Comparison of ENCODE assay signal across 8 cellular contexts in genomic region chr17:9241371-9241712, GRCh38.
DNase-seq lines count a peak whose midpoint lies in the region; ATAC-seq and TF ChIP-seq lines count a peak whose summit lies in the region.
"Had no signal": no experiment of that assay in that cellular context is flagged by ENCODE, and none has a peak within 500 bp of the region (broad histone marks: within the 10 kb centered on the region; RNA-seq: fewer than 3 reads in every experiment).

No MANE protein-coding gene starts in this region.

- H3K4me3 ChIP-seq in esophagus (ENCODE audit: low read depth in 1 of 2, low read length in 2 of 2) (no peak overlapping the region), mucosa of descending colon (no peak overlapping the region), tibial nerve (no peak overlapping the region)

- intact Hi-C loops in mucosa of descending colon (cut with DNase I, micrococcal nuclease) = no loop called here

- 34 to 41% methylated on average over 10 of the region's 10 CpGs for WGBS in esophagus, 2 donors
- 29 to 37% methylated on average over 7 to 10 of the region's 10 CpGs for whole genome bisulfite sequencing in tibial nerve, 2 donors

- peak; percentile 29 for ATAC-seq in SK-N-SH treated with all-trans-retinoic acid at 6 μM for 48 hours
- ATAC-seq in mucosa of descending colon = no peak
- ATAC-seq in GM19023 (IDR thresholded peaks at IDR 0.05; ENCODE audit: unreplicated experiment) = no peak

- no peak for TF ChIP-seq EP300 in tibial nerve (IDR thresholded peaks at IDR 0.05)

- H3K4me1 ChIP-seq in esophagus (ENCODE audit: control insufficient read depth in 2 of 2, insufficient read depth in 2 of 2, low read length in 1 of 2) = peaks cover 4 to 35% of the 10 kb centered on the region in 2 donors
- peaks cover 21% of the 10 kb centered on the region for H3K4me1 ChIP-seq in mucosa of descending colon (ENCODE audit: low read depth)
- peaks cover 0 to 50% (median 32%) of the 10 kb centered on the region in 4 donors for H3K4me1 ChIP-seq in tibial nerve

- H3K27me3 ChIP-seq in esophagus (ENCODE audit: control insufficient read depth in 1 of 2, insufficient read depth in 2 of 2, low read length in 2 of 2) (no peaks in the 10 kb centered on the region), tibial nerve (no peaks in the 10 kb centered on the region)

- H3K9me3 ChIP-seq in esophagus (ENCODE audit: control insufficient read depth in 2 of 2, insufficient read depth in 1 of 2, low read depth in 1 of 2, low read length in 1 of 2) (no peaks in the 10 kb centered on the region), mucosa of descending colon (no peaks in the 10 kb centered on the region), tibial nerve (peaks cover 0 to 4% (median 0%) of the 10 kb centered on the region in 4 donors)

- no peak for TF ChIP-seq CTCF in mucosa of descending colon (IDR thresholded peaks at IDR 0.05)
- no peak for TF ChIP-seq CTCF in tibial nerve (IDR thresholded peaks at IDR 0.05)

- no peak for TF ChIP-seq POLR2A in tibial nerve (IDR thresholded peaks at IDR 0.05)

- DNase-seq in mucosa of descending colon (peak in 2 of 3 donors; percentile 45 to 55), tibial nerve (ENCODE audit: low spot score in 2 of 2) (no peak)
- DNase-seq in activated effector memory CD4-positive, alpha-beta T cell treated with anti-CD3 and anti-CD28 coated beads, Interleukin-2, amount 50 U/mL, for 16 hours = no peak
- DNase-seq in activated CD8-positive, alpha-beta memory T cell treated with anti-CD3 and anti-CD28 coated beads, Interleukin-2, amount 50 U/mL, for 48 hours = no peak
- DNase-seq: effector memory CD4-positive, alpha-beta T cell had no signal

- peaks cover 0 to 7% of the 10 kb centered on the region in 2 donors for H3K36me3 ChIP-seq in esophagus (ENCODE audit: control insufficient read depth in 2 of 2, insufficient read depth in 2 of 2, low read length in 1 of 2)
- H3K36me3 ChIP-seq in mucosa of descending colon (ENCODE audit: low read depth) = no peaks in the 10 kb centered on the region
- H3K36me3 ChIP-seq in tibial nerve = peaks cover 0 to 7% (median 0%) of the 10 kb centered on the region in 3 donors

- H3K27ac ChIP-seq in esophagus (ENCODE audit: low read depth in 2 of 2, low read length in 1 of 2) (peak overlapping the region; percentile 96), tibial nerve (peak overlapping the region; percentile 90 to 99 (median 96))

TF ChIP-seq in SK-N-SH treated with all-trans-retinoic acid at 6 μM for 48 hours, 23 proteins besides CTCF, POLR2A, EP300 and RAD21:
- TF ChIP-seq PPARA (CRISPR knock-in tag; IDR thresholded peaks at IDR 0.05; ENCODE audit: borderline replicate concordance) = no peak
- no peak for TF ChIP-seq ZNF70 (CRISPR knock-in tag; IDR thresholded peaks at IDR 0.05)
- TF ChIP-seq, protein P1, sequence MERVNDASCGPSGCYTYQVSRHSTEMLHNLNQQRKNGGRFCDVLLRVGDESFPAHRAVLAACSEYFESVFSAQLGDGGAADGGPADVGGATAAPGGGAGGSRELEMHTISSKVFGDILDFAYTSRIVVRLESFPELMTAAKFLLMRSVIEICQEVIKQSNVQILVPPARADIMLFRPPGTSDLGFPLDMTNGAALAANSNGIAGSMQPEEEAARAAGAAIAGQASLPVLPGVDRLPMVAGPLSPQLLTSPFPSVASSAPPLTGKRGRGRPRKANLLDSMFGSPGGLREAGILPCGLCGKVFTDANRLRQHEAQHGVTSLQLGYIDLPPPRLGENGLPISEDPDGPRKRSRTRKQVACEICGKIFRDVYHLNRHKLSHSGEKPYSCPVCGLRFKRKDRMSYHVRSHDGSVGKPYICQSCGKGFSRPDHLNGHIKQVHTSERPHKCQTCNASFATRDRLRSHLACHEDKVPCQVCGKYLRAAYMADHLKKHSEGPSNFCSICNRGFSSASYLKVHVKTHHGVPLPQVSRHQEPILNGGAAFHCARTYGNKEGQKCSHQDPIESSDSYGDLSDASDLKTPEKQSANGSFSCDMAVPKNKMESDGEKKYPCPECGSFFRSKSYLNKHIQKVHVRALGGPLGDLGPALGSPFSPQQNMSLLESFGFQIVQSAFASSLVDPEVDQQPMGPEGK (CRISPR knock-in tag; IDR thresholded peaks at IDR 0.05; ENCODE audit: borderline replicate concordance) = no peak
- TF ChIP-seq, protein P2, sequence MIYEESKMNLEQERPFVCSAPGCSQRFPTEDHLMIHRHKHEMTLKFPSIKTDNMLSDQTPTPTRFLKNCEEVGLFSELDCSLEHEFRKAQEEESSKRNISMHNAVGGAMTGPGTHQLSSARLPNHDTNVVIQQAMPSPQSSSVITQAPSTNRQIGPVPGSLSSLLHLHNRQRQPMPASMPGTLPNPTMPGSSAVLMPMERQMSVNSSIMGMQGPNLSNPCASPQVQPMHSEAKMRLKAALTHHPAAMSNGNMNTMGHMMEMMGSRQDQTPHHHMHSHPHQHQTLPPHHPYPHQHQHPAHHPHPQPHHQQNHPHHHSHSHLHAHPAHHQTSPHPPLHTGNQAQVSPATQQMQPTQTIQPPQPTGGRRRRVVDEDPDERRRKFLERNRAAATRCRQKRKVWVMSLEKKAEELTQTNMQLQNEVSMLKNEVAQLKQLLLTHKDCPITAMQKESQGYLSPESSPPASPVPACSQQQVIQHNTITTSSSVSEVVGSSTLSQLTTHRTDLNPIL (CRISPR knock-in tag; IDR thresholded peaks at IDR 0.05; ENCODE audit: low read depth) = no peak
- TF ChIP-seq OSR1 (CRISPR knock-in tag; IDR thresholded peaks at IDR 0.05) = no peak
- no peak for TF ChIP-seq SNAI2 (CRISPR knock-in tag; IDR thresholded peaks at IDR 0.05)
- no peak for TF ChIP-seq GLIS3 (CRISPR knock-in tag; IDR thresholded peaks at IDR 0.05)
- TF ChIP-seq TOX (CRISPR knock-in tag; IDR thresholded peaks at IDR 0.05; ENCODE audit: borderline replicate concordance) = no peak
- TF ChIP-seq ZFP30 (CRISPR knock-in tag; IDR thresholded peaks at IDR 0.05) = no peak
- no peak for TF ChIP-seq ZFP3 (CRISPR knock-in tag; IDR thresholded peaks at IDR 0.05)
- no peak for TF ChIP-seq TSHZ2 (CRISPR knock-in tag; IDR thresholded peaks at IDR 0.05)
- TF ChIP-seq, protein P3, sequence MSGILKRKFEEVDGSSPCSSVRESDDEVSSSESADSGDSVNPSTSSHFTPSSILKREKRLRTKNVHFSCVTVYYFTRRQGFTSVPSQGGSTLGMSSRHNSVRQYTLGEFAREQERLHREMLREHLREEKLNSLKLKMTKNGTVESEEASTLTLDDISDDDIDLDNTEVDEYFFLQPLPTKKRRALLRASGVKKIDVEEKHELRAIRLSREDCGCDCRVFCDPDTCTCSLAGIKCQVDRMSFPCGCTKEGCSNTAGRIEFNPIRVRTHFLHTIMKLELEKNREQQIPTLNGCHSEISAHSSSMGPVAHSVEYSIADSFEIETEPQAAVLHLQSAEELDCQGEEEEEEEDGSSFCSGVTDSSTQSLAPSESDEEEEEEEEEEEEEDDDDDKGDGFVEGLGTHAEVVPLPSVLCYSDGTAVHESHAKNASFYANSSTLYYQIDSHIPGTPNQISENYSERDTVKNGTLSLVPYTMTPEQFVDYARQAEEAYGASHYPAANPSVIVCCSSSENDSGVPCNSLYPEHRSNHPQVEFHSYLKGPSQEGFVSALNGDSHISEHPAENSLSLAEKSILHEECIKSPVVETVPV (CRISPR knock-in tag; IDR thresholded peaks at IDR 0.05) = no peak
- TF ChIP-seq ZNF565 (CRISPR knock-in tag; conservative IDR thresholded peaks at IDR 0.05; ENCODE audit: low read depth) = no peak
- TF ChIP-seq TCF4 (CRISPR knock-in tag; IDR thresholded peaks at IDR 0.05; ENCODE audit: borderline replicate concordance) = no peak
- no peak for TF ChIP-seq ZNF8 (CRISPR knock-in tag; IDR thresholded peaks at IDR 0.05)
- TF ChIP-seq, protein P4, sequence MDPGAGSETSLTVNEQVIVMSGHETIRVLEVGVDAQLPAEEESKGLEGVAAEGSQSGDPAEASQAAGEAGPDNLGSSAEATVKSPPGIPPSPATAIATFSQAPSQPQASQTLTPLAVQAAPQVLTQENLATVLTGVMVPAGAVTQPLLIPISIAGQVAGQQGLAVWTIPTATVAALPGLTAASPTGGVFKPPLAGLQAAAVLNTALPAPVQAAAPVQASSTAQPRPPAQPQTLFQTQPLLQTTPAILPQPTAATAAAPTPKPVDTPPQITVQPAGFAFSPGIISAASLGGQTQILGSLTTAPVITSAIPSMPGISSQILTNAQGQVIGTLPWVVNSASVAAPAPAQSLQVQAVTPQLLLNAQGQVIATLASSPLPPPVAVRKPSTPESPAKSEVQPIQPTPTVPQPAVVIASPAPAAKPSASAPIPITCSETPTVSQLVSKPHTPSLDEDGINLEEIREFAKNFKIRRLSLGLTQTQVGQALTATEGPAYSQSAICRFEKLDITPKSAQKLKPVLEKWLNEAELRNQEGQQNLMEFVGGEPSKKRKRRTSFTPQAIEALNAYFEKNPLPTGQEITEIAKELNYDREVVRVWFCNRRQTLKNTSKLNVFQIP (CRISPR knock-in tag; IDR thresholded peaks at IDR 0.05; ENCODE audit: borderline replicate concordance, low read depth) = no peak
- TF ChIP-seq ARNTL (CRISPR knock-in tag; IDR thresholded peaks at IDR 0.05; ENCODE audit: borderline replicate concordance, low read depth) = no peak

Comparison
In these comparisons a context has a peak if more than half of its experiments do, and no peak if none do; other contexts are left out.
1. DNase-seq: peak in mucosa of descending colon (2 of 3); none in tibial nerve (0 of 2), activated effector memory CD4-positive, alpha-beta T cell treated with anti-CD3 and anti-CD28 coated beads, Interleukin-2, amount 50 U/mL, for 16 hours (single experiment) and activated CD8-positive, alpha-beta memory T cell treated with anti-CD3 and anti-CD28 coated beads, Interleukin-2, amount 50 U/mL, for 48 hours (single experiment).